Comparison of ENCODE assay signal across 25 cellular contexts in the genomic region with DNA sequence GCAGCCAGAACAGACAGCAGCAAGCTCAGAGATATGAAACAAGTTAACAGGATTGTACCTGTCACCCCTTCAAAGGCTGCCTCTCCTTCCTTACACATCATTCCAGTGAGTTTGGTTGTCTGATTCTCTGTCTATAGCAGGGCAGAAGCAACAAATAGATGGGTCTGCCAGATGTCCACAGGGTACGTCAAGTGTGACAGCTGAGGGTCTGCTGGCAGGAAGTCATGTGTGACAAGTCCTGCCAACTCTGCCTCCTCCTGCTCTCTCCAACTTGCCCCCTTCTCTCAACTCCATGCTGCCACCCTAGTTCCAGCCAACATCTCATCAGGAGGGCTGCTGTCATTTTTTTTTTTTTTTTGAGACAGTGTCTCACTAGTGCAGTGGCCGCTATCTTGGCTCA.
A peak's percentile ranks its signal among the peaks of the same experiment; 100 is the strongest.
DNase-seq lines count a peak whose midpoint lies in the region; ATAC-seq, FAIRE-seq and TF ChIP-seq lines count a peak whose summit lies in the region.
"Had no signal": no experiment of that assay in that cellular context is flagged by ENCODE, and none has a peak within 500 bp of the region (broad histone marks: within the 10 kb centered on the region; RNA-seq: fewer than 3 reads in every experiment).

No MANE protein-coding gene starts in this region.

- SMC1A ChIA-PET in GM12878 (lab: Charles Lee; ENCODE audit: uncharacterized antibody, unreplicated experiment): no interaction called here

- POLR2A ChIA-PET in MCF 10A (lab: Yijun Ruan, JAX) (no interaction called here), GM12878 (lab: Charles Lee) (no interaction called here)

- H3K79me2 ChIP-seq in mammary epithelial cell (ENCODE audit: insufficient read depth, low read length): no peaks in the 10 kb centered on the region
- H3K79me2 ChIP-seq in GM12878 (ENCODE audit: control insufficient read depth, insufficient read depth, low read length): no peaks in the 10 kb centered on the region; the same call in 1 of the 2 replicates

- H4K20me1 ChIP-seq in mammary epithelial cell (ENCODE audit: insufficient read depth, low read length): no peaks in the 10 kb centered on the region
- no peaks in the 10 kb centered on the region for H4K20me1 ChIP-seq in GM12878 (ENCODE audit: control insufficient read depth, insufficient read depth)

- H3K9ac ChIP-seq in mammary epithelial cell (ENCODE audit: insufficient read depth, low read length) (no peak overlapping the region), GM12878 (ENCODE audit: control insufficient read depth, insufficient read depth, low read length) (no peak overlapping the region)

- 100% methylated on average over 2 of the region's 2 CpGs for WGBS in mammary epithelial cell (ENCODE audit: low coverage, missing lambda C conversion rate)
- 50% methylated on average over 2 of the region's 2 CpGs for WGBS in GM12878 (ENCODE audit: insufficient coverage, insufficient replicate concordance, low lambda C conversion rate, missing lambda C conversion rate)

- H3K36me3 Mint-ChIP-seq in MCF 10A (ENCODE audit: insufficient read depth, unreplicated experiment): peaks cover 78% of the 10 kb centered on the region
- H3K36me3 Mint-ChIP-seq: T-cell had no signal

- dilution Hi-C loops in mammary epithelial cell (cut with HindIII; ENCODE audit: low sequenced_read_pairs): no loop called here

- no peak for TF ChIP-seq POLR2A in GM12878 (IDR thresholded peaks at IDR 0.05; ENCODE audit: low read depth, low read length)

- BruUV-seq in MCF 10A (replicated peaks; lab: Mats Ljungman, UMichigan) (no TSS peak), mammary epithelial cell (replicated peaks; lab: Mats Ljungman, UMichigan) (no TSS peak), GM12878 (replicated peaks; lab: Mats Ljungman, UMichigan) (no TSS peak)

- in situ Hi-C loops in mammary epithelial cell (cut with MboI; ENCODE audit: low sequenced_read_pairs in 2 of 2) (no loop called here), GM12878 (cut with MboI) (no loop called here)

- TF ChIP-seq RAD21 in GM12878 (IDR thresholded peaks at IDR 0.05; ENCODE audit: insufficient read depth, low read depth, low read length): no peak

- peaks cover 1% of the 10 kb centered on the region for H3K36me3 ChIP-seq in mammary epithelial cell (ENCODE audit: insufficient read depth, low read length)
- no peaks in the 10 kb centered on the region for H3K36me3 ChIP-seq in GM12878 (ENCODE audit: control insufficient read depth in 2 of 2, insufficient read depth in 2 of 2, low read length in 1 of 2)
- H3K36me3 ChIP-seq: SJCRH30 had no signal

- FAIRE-seq in GM12878 (lab: Jason Lieb, UNC): peak; percentile 74
- peak; percentile 52 for FAIRE-seq in urothelium cell line (lab: Jason Lieb, UNC)
- FAIRE-seq: D721Med, HepG2, K562, RCC 7860 had no signal

- H3K4me1 Mint-ChIP-seq in MCF 10A (ENCODE audit: insufficient read depth, unreplicated experiment): no peaks in the 10 kb centered on the region

- H2AFZ ChIP-seq in mammary epithelial cell (ENCODE audit: low read depth, low read length) (no peak overlapping the region), GM12878 (ENCODE audit: control insufficient read depth, low read depth, low read length) (no peak overlapping the region)
- H2AFZ ChIP-seq: GM23338 had no signal

- TF ChIP-seq CTCF in MCF 10A (IDR thresholded peaks at IDR 0.05; ENCODE audit: unreplicated experiment) (no peak), mammary epithelial cell (conservative IDR thresholded peaks at IDR 0.05 in 1 of 2, IDR thresholded peaks at IDR 0.05 in 1 of 2; ENCODE audit: extremely low read depth in 1 of 2, insufficient read depth in 1 of 2, low read depth in 1 of 2, low read length in 2 of 2) (no peak), GM12878 (IDR thresholded peaks at IDR 0.05 in 2 of 3, conservative IDR thresholded peaks at IDR 0.05 in 1 of 3; ENCODE audit: control insufficient read depth in 2 of 3, extremely low read depth in 1 of 3, insufficient read depth in 1 of 3, low read depth in 3 of 3, low read length in 3 of 3) (no peak)

- no peak overlapping the region for H3K4me3 ChIP-seq in mammary epithelial cell (replicated peaks in 1 of 3; ENCODE audit: insufficient read depth in 1 of 3, low read depth in 2 of 3, low read length in 3 of 3)
- H3K4me3 ChIP-seq in GM12878: no peak overlapping the region
- H3K4me3 ChIP-seq: GM23338, K562, SJCRH30 had no signal

- H3K27me3 ChIP-seq in mammary epithelial cell (ENCODE audit: insufficient read depth, low read length): no peaks in the 10 kb centered on the region
- H3K27me3 ChIP-seq in GM12878 (replicated peaks in 1 of 2; ENCODE audit: control insufficient read depth in 2 of 2, insufficient read depth in 2 of 2, low read length in 1 of 2): no peaks in the 10 kb centered on the region
- H3K27me3 ChIP-seq: SJCRH30 had no signal

- no peaks in the 10 kb centered on the region for H3K9me3 Mint-ChIP-seq in MCF 10A (ENCODE audit: unreplicated experiment)
- H3K9me3 Mint-ChIP-seq: GM23338; T-cell; T-helper 2 cell treated with Interferon-gamma antibody and Interleukin-4, amounts not matched to agents 5 μg/mL and 100 μg/mL, for 36 hours had no signal

- peak overlapping the region; percentile 77 for H3K27ac Mint-ChIP-seq in MCF 10A (ENCODE audit: low read depth, unreplicated experiment)
- H3K27ac Mint-ChIP-seq: GM23338; T-cell; T-helper 2 cell treated with Interferon-gamma antibody and Interleukin-4, amounts not matched to agents 5 μg/mL and 100 μg/mL, for 36 hours had no signal

- CTCF ChIA-PET in MCF 10A (lab: Yijun Ruan, JAX) (no interaction called here), mammary epithelial cell (lab: Charles Lee; ENCODE audit: low non-redundant PET) (no interaction called here), GM12878 (lab: Yijun Ruan, JAX) (interaction anchor here (0.6 to 2.2 kb wide), 3 partner anchors 18 to 173 kb away, joined by 3 to 6 read pairs (median 4); no protein-coding TSS in a partner anchor)

- H3K4me3 Mint-ChIP-seq in MCF 10A (ENCODE audit: unreplicated experiment): no peak overlapping the region
- H3K4me3 Mint-ChIP-seq: GM23338; T-cell; T-helper 2 cell treated with Interferon-gamma antibody and Interleukin-4, amounts not matched to agents 5 μg/mL and 100 μg/mL, for 36 hours had no signal

- RAD21 ChIA-PET in GM12878 (lab: Charles Lee; ENCODE audit: unreplicated experiment): no interaction called here

- ATAC-seq in GM12878 (no peak), HG03095 (IDR thresholded peaks at IDR 0.05; ENCODE audit: unreplicated experiment) (no peak)
- ATAC-seq: GM23338, HepG2, K562, T-cell had no signal

- H3K4me1 ChIP-seq in mammary epithelial cell (ENCODE audit: insufficient read depth, low read length): no peaks in the 10 kb centered on the region
- peaks cover 16% of the 10 kb centered on the region for H3K4me1 ChIP-seq in GM12878 (ENCODE audit: control insufficient read depth, insufficient read depth, low read length)
- H3K4me1 ChIP-seq: SJCRH30 had no signal

- intact Hi-C loops in MCF 10A (cut with micrococcal nuclease): no loop called here
- intact Hi-C loops in mammary epithelial cell (cut with micrococcal nuclease): no loop called here
- intact Hi-C loops in GM12878 (cut with micrococcal nuclease; ENCODE audit: unreplicated experiment): no loop called here

- no peak for DNase-seq in MCF 10A (ENCODE audit: unreplicated experiment)
- DNase-seq in mammary epithelial cell: no peak
- DNase-seq in NCI-H1092 treated with DMSO at 0.1 percent for 48 hours (lab: John Stamatoyannopoulos, UW): peak; percentile 61
- DNase-seq in GM12878 (ENCODE audit: low read depth, low spot score): no peak
- DNase-seq in urothelium cell line (ENCODE audit: low spot score): no peak
- DNase-seq in NCI-H1048 (lab: John Stamatoyannopoulos, UW): no peak
- no peak for DNase-seq in MV-4-11 (lab: John Stamatoyannopoulos, UW)
- DNase-seq: AML-193, DMS53, EL, MM.1S, NCI-H1417, NCI-H187 treated with DMSO at 0.1 percent for 48 hours, NCI-H2107, NCI-H446 treated with DMSO at 0.1 percent for 48 hours, OCI-M1, SJCRH30, T-cell had no signal

- H3K27me3 Mint-ChIP-seq in MCF 10A (ENCODE audit: insufficient read depth, unreplicated experiment): no peaks in the 10 kb centered on the region

- H3K27ac ChIP-seq in mammary epithelial cell (ENCODE audit: insufficient read depth, low read depth, low read length) (no peak overlapping the region), GM12878 (ENCODE audit: control insufficient read depth, insufficient read depth) (no peak overlapping the region)
- H3K27ac ChIP-seq: SJCRH30 had no signal

- H3K9me3 ChIP-seq in mammary epithelial cell (replicated peaks; ENCODE audit: insufficient read depth, low read length): no peaks in the 10 kb centered on the region
- no peaks in the 10 kb centered on the region for H3K9me3 ChIP-seq in GM12878 (replicated peaks; ENCODE audit: control insufficient read depth, insufficient read depth, low read length)
- H3K9me3 ChIP-seq: SJCRH30 had no signal

- H3K4me2 ChIP-seq in mammary epithelial cell (ENCODE audit: insufficient read depth, low read depth, low read length) (no peak overlapping the region), GM12878 (ENCODE audit: control insufficient read depth, insufficient read depth) (no peak overlapping the region)
- H3K4me2 ChIP-seq: GM23338 had no signal

- no peak for TF ChIP-seq EP300 in GM12878 (IDR thresholded peaks at IDR 0.05; ENCODE audit: borderline replicate concordance in 1 of 2, control insufficient read depth in 1 of 2, low read depth in 2 of 2, low read length in 2 of 2)

TF ChIP-seq in GM12878, 131 proteins besides CTCF, POLR2A, EP300 and RAD21:
- TF ChIP-seq KLF5 (IDR thresholded peaks at IDR 0.05; ENCODE audit: partially characterized antibody) (no peak), NRF1 (conservative IDR thresholded peaks at IDR 0.05; ENCODE audit: low read depth, low read length) (no peak), SREBF2 (IDR thresholded peaks at IDR 0.05; ENCODE audit: low read length) (no peak), SPI1 (IDR thresholded peaks at IDR 0.05; ENCODE audit: borderline replicate concordance, insufficient read depth, low read depth, low read length) (no peak), DPF2 (IDR thresholded peaks at IDR 0.05) (no peak)
